8 cellular contexts compared by ENCODE assay signal in the genomic region with DNA sequence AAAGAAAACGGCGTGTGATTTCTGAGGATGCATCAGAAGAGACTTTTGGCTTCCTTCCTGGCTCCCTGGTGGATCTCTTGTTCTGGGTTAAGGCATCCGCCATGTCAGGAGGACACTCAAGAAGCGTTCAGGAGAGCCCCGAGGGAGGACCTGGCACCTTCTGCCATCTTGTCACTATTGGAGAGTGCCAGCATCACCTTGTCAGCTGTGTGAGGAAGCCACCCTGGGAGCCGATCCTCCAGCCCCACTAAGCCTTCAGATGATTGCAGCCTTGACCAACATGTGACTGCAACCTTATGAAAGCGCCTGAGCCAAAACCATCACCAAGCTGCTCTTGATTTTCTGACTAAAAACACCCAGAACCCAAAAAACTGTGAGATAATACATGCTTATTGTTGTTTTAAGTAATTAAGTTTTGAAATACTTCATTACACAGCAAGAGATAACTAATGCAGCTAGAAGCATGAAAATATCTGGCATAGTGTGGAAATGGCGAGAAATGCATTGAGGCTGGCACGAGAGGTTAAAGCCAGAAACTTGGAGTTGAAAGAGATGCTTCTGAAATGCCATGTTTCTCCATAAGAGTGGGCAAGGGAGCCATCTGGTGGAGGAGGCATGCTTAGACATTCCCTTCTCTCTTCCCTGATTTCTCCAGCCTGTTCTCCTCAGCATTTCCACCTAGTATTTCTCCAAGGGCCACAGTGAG. TPM values are rescaled to one million over a fixed set of nuclear protein-coding genes. Genes with fewer than 3 reads are reported as not detected.
A peak's percentile ranks its signal among the peaks of the same experiment; 100 is the strongest.
DNase-seq lines count a peak whose midpoint lies in the region; ATAC-seq and TF ChIP-seq lines count a peak whose summit lies in the region.

No MANE protein-coding gene starts in this region.

- H3K27ac ChIP-seq in DND-41 (ENCODE audit: low read length) (no peak overlapping the region), RWPE2 (ENCODE audit: poor library complexity, severe bottlenecking) (no peak overlapping the region), heart left ventricle (no peak overlapping the region), psoas muscle (no peak overlapping the region)

- TF ChIP-seq POLR2A in heart left ventricle (IDR thresholded peaks at IDR 0.05): no peak

- ATAC-seq in DND-41 (ENCODE audit: insufficient read depth, low read depth) (peak; percentile 78), RWPE2 (ENCODE audit: low read depth) (peak; percentile 76), heart left ventricle (peak in 3 of 4 donors; percentile 74 to 81 (median 74)), psoas muscle (peak; percentile 73 to 86 (median 78)), GM21737 (IDR thresholded peaks at IDR 0.05; ENCODE audit: unreplicated experiment) (no peak), HG03432 (IDR thresholded peaks at IDR 0.05; ENCODE audit: unreplicated experiment) (no peak)

- no peaks in the 10 kb centered on the region for H3K27me3 ChIP-seq in DND-41 (ENCODE audit: insufficient read depth, low read length, poor library complexity)
- no peaks in the 10 kb centered on the region for H3K27me3 ChIP-seq in RWPE2 (ENCODE audit: insufficient read depth, poor library complexity, severe bottlenecking)
- no peaks in the 10 kb centered on the region for H3K27me3 ChIP-seq in heart left ventricle
- H3K27me3 ChIP-seq in psoas muscle (ENCODE audit: insufficient read depth in 3 of 3, low read length in 2 of 3): no peaks in the 10 kb centered on the region

- no peak overlapping the region for H3K4me2 ChIP-seq in DND-41 (ENCODE audit: insufficient read depth, low read length)

- H3K4me1 ChIP-seq in DND-41 (ENCODE audit: insufficient read depth, low read length) (peaks cover 5% of the 10 kb centered on the region), RWPE2 (ENCODE audit: insufficient read depth, poor library complexity, severe bottlenecking) (peaks cover under 1% of the 10 kb centered on the region), heart left ventricle (peaks cover 0 to 9% (median under 1%) of the 10 kb centered on the region in 12 donors), psoas muscle (no peaks in the 10 kb centered on the region)

- TF ChIP-seq CTCF in DND-41 (IDR thresholded peaks at IDR 0.05; ENCODE audit: borderline replicate concordance, extremely low read depth, low read length, poor library complexity, severe bottlenecking) (peak; percentile 96), LNCAP (IDR thresholded peaks at IDR 0.05) (peak; percentile 82), RWPE2 (IDR thresholded peaks at IDR 0.05; ENCODE audit: poor library complexity, severe bottlenecking) (peak; percentile 90), heart left ventricle (IDR thresholded peaks at IDR 0.05) (peak; percentile 67 to 92 (median 82)), psoas muscle (IDR thresholded peaks at IDR 0.05) (peak; percentile 87)

- H3K4me3 ChIP-seq in DND-41 (ENCODE audit: low read depth in 1 of 2, low read length in 2 of 2) (no peak overlapping the region), RWPE2 (ENCODE audit: severe bottlenecking) (no peak overlapping the region), heart left ventricle (no peak overlapping the region), psoas muscle (no peak overlapping the region)

- no peaks in the 10 kb centered on the region for H3K79me2 ChIP-seq in DND-41 (ENCODE audit: insufficient read depth, low read length)

- whole genome bisulfite sequencing in heart left ventricle, 4 donors: 56 to 66% (median 62%) methylated on average over 9 of the region's 9 CpGs
- WGBS in psoas muscle, 3 donors: 53 to 59% (median 59%) methylated on average over 9 of the region's 9 CpGs

- H3K36me3 ChIP-seq in DND-41 (ENCODE audit: insufficient read depth, low read length) (no peaks in the 10 kb centered on the region), RWPE2 (ENCODE audit: low read depth) (no peaks in the 10 kb centered on the region), heart left ventricle (no peaks in the 10 kb centered on the region), psoas muscle (ENCODE audit: insufficient read depth in 1 of 2, low read depth in 1 of 2) (no peaks in the 10 kb centered on the region)

- no peak overlapping the region for H2AFZ ChIP-seq in DND-41 (ENCODE audit: low read depth, low read length)

- DNase-seq in DND-41 (peak; percentile 67), RWPE2 (ENCODE audit: low spot score) (no peak), heart left ventricle (peak in 3 of 5 donors; percentile 64 to 75 (median 72)), psoas muscle (peak in 1 of 2 donors; percentile 39)
- DNase-seq in activated naive CD4-positive, alpha-beta T cell treated with anti-CD3 and anti-CD28 coated beads, Interleukin-2, amount 50 U/mL, for 16 hours: peak; percentile 48

- no peaks in the 10 kb centered on the region for H4K20me1 ChIP-seq in DND-41 (ENCODE audit: insufficient read depth, low read length)

- intact Hi-C loops in heart left ventricle (cut with DNase I) (loop anchor here (1.0 to 10.0 kb wide), 10 partner anchors 17 to 327 kb away; a partner anchor contains a TSS), psoas muscle (cut with DNase I) (loop anchor here (1.0 to 5.0 kb wide), 5 partner anchors 23 to 55 kb away; no protein-coding TSS in a partner anchor)

- no peak overlapping the region for H3K9ac ChIP-seq in DND-41 (ENCODE audit: low read depth, low read length)

- no peaks in the 10 kb centered on the region for H3K9me3 ChIP-seq in DND-41 (ENCODE audit: insufficient read depth, low read length, severe bottlenecking)
- no peaks in the 10 kb centered on the region for H3K9me3 ChIP-seq in RWPE2 (ENCODE audit: severe bottlenecking)
- no peaks in the 10 kb centered on the region for H3K9me3 ChIP-seq in heart left ventricle
- H3K9me3 ChIP-seq in psoas muscle: no peaks in the 10 kb centered on the region

RNA-seq across cellular contexts. Expression of a gene that starts 5.4 kb away (rescaled TPM):
- total RNA-seq in heart left ventricle: 10 to 100 TPM in 8 of 9 donors, 1 to 10 TPM in 1; 7.3 to 16.1 (median 13.1) TPM
- 10 to 100 TPM in 1 of 2 donors, 1 to 10 TPM in 1; 9.5 to 28.5 TPM for polyA plus RNA-seq in heart left ventricle
- 10 to 100 TPM in 3 of 4 donors, 1 to 10 TPM in 1; 9.8 to 15.1 (median 12.1) TPM for total RNA-seq in psoas muscle
- 10 to 100 TPM in 2 of 3 donors, 1 to 10 TPM in 1; 8.3 to 20.1 (median 14.9) TPM for polyA plus RNA-seq in psoas muscle

RNA-seq across cellular contexts. Expression of a gene that starts 18.0 kb away (rescaled TPM):
- 10 to 100 TPM in 2 of 9 donors, 1 to 10 TPM in 7; 4.4 to 17.2 (median 6.8) TPM for total RNA-seq in heart left ventricle
- 10 to 100 TPM in 1 of 2 donors, 1 to 10 TPM in 1; 3.0 to 10.1 TPM for polyA plus RNA-seq in heart left ventricle
- 1 to 10 TPM; 2.4 to 5.7 (median 3.3) TPM for total RNA-seq in psoas muscle
- 10 to 100 TPM in 1 of 3 donors, 1 to 10 TPM in 2; 2.2 to 10.4 (median 2.9) TPM for polyA plus RNA-seq in psoas muscle

RNA-seq across cellular contexts. Expression of a gene that starts 40.3 kb away (rescaled TPM):
- total RNA-seq in heart left ventricle: 1 to 10 TPM in 5 of 9 donors, under 1 TPM in 4; 0.12 to 3.7 (median 1.8) TPM
- 1 to 10 TPM in 1 of 2 donors, under 1 TPM in 1; 1.00 to 1.3 TPM for polyA plus RNA-seq in heart left ventricle
- under 1 TPM in 2 of 4 donors, not detected in 2; 0.16 to 0.30 TPM for total RNA-seq in psoas muscle
- under 1 TPM; 0.47 to 0.73 (median 0.69) TPM for polyA plus RNA-seq in psoas muscle

RNA-seq across cellular contexts. Expression of a gene that starts 44.5 kb away (rescaled TPM):
- total RNA-seq in heart left ventricle (10 to 100 TPM in 4 of 9 donors, 1 to 10 TPM in 5; 7.0 to 13.0 (median 9.9) TPM), psoas muscle (1 to 10 TPM; 3.6 to 5.8 (median 5.0) TPM)
- polyA plus RNA-seq in heart left ventricle (10 to 100 TPM in 1 of 2 donors, 1 to 10 TPM in 1; 6.6 to 38.6 TPM), psoas muscle (10 to 100 TPM in 1 of 3 donors, 1 to 10 TPM in 2; 5.6 to 56.9 (median 5.6) TPM)

Comparison
In these comparisons a context has a peak if more than half of its experiments do, and no peak if none do; other contexts are left out.
1. ATAC-seq: peak in DND-41 (single experiment), RWPE2 (single experiment), heart left ventricle (3 of 4) and psoas muscle (4 of 4); none in GM21737 (single experiment) and HG03432 (single experiment).
2. Peak in every context shown above with its lines, with median percentiles within 50 percentile points of each other: CTCF ChIP-seq.